In the genomic region with DNA sequence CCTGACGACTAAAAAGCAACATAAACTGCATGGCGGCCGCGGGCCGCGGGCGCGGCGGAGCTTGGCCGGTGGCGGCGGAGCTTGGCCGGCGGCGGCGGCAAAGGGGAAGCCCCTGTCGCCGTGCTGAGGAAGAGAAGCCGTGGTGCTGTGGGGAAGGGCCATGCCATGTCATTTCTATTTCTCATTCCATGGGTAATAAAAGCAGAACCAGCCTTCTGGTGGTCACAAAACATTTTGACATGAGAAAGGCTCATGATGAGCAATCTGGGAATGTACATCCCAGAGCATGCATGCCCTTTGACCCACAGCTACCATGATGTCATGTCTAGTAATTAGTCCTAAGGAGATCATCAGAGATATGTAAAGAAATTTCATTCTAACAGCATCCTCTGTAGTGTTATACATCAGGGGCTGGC, we compare ENCODE assay signal across 8 cellular contexts. TPM values are rescaled to one million over a fixed set of nuclear protein-coding genes. Genes with fewer than 3 reads are reported as not detected.
DNase-seq lines count a peak whose midpoint lies in the region; ATAC-seq and TF ChIP-seq lines count a peak whose summit lies in the region.

No MANE protein-coding gene starts in this region.

- peaks cover 9% of the 10 kb centered on the region for H3K4me1 Mint-ChIP-seq in CD4-positive, alpha-beta T cell (ENCODE audit: low read depth)
- peaks cover 14% of the 10 kb centered on the region for H3K4me1 Mint-ChIP-seq in activated CD4-positive, alpha-beta memory T cell treated with anti-CD3 and anti-CD28 coated beads for 36 hours (ENCODE audit: low read depth)

- no peak for TF ChIP-seq CTCF in CD4-positive, alpha-beta T cell (IDR thresholded peaks at IDR 0.05)
- no peak for TF ChIP-seq CTCF in fibroblast of pulmonary artery (IDR thresholded peaks at IDR 0.05; ENCODE audit: low read length, missing control alignments)

- H3K36me3 Mint-ChIP-seq in CD4-positive, alpha-beta T cell (ENCODE audit: low read depth): no peaks in the 10 kb centered on the region
- H3K36me3 Mint-ChIP-seq in activated CD4-positive, alpha-beta memory T cell treated with anti-CD3 and anti-CD28 coated beads for 36 hours: no peaks in the 10 kb centered on the region

- DNase-seq in CD4-positive, alpha-beta T cell: peak in 3 of 10 experiments; percentile 6 to 8 (median 7)
- DNase-seq in activated CD4-positive, alpha-beta memory T cell treated with anti-CD3 and anti-CD28 coated beads for 36 hours: peak; percentile 58
- DNase-seq in fibroblast of pulmonary artery (ENCODE audit: low read depth) (peak; percentile 51), NCI-H2107 treated with DMSO at 0.1 percent for 48 hours (lab: John Stamatoyannopoulos, UW; ENCODE audit: unreplicated experiment) (no peak), SW 1271 (lab: John Stamatoyannopoulos, UW) (no peak)
- peak; percentile 17 for DNase-seq in stimulated activated CD4-positive, alpha-beta T cell treated with anti-CD3 and anti-CD28 coated beads, Interleukin-12 subunit alpha, Interleukin-12 subunit beta, amount 100 ng/mL, for 4 hours

- H3K9me3 ChIP-seq in CD4-positive, alpha-beta T cell (ENCODE audit: control insufficient read depth, low read length): no peaks in the 10 kb centered on the region

- peak; percentile 74 for ATAC-seq in CD4-positive, alpha-beta T cell (ENCODE audit: poor library complexity)
- ATAC-seq in HG03432 (IDR thresholded peaks at IDR 0.05; ENCODE audit: unreplicated experiment): peak; percentile 70
- ATAC-seq in GM18502 (IDR thresholded peaks at IDR 0.05; ENCODE audit: poor library complexity, unreplicated experiment): no peak

- intact Hi-C loops in CD4-positive, alpha-beta T cell (cut with DNase I, micrococcal nuclease): loop anchor here in 1 of 2 experiments (10.0 kb wide), 1 partner anchor 332 kb away; no protein-coding TSS in a partner anchor
- intact Hi-C loops in activated CD4-positive, alpha-beta memory T cell treated with anti-CD3 and anti-CD28 coated beads for 36 hours (cut with micrococcal nuclease): no loop called here

- H3K4me3 ChIP-seq in fibroblast of pulmonary artery (replicated peaks; ENCODE audit: low read depth, low read length): no peak overlapping the region

- no peaks in the 10 kb centered on the region for H3K9me3 Mint-ChIP-seq in CD4-positive, alpha-beta T cell
- no peaks in the 10 kb centered on the region for H3K9me3 Mint-ChIP-seq in activated CD4-positive, alpha-beta memory T cell treated with anti-CD3 and anti-CD28 coated beads for 36 hours

- H3K27me3 ChIP-seq in CD4-positive, alpha-beta T cell (ENCODE audit: control insufficient read depth, insufficient read depth, low read length): peaks cover 11% of the 10 kb centered on the region

- POLR2A ChIA-PET in CD4-positive, alpha-beta T cell (lab: Charles Lee): no interaction called here
- POLR2A ChIA-PET in activated CD4-positive, alpha-beta memory T cell treated with anti-CD3 and anti-CD28 coated beads for 36 hours (lab: Charles Lee): interaction anchor here (0.6 to 1.0 kb wide), 2 partner anchors 25 to 290 kb away, joined by 4 read pairs; no protein-coding TSS in a partner anchor

- H3K27ac ChIP-seq in CD4-positive, alpha-beta T cell (ENCODE audit: low read depth, low read length): no peak overlapping the region

- peak overlapping the region; percentile 70 for H3K4me3 Mint-ChIP-seq in CD4-positive, alpha-beta T cell
- peak overlapping the region; percentile 66 for H3K4me3 Mint-ChIP-seq in activated CD4-positive, alpha-beta memory T cell treated with anti-CD3 and anti-CD28 coated beads for 36 hours

- CTCF ChIA-PET in CD4-positive, alpha-beta T cell (lab: Charles Lee): no interaction called here
- CTCF ChIA-PET in activated CD4-positive, alpha-beta memory T cell treated with anti-CD3 and anti-CD28 coated beads for 36 hours (lab: Charles Lee): no interaction called here

- peaks cover 63% of the 10 kb centered on the region for H3K27me3 Mint-ChIP-seq in CD4-positive, alpha-beta T cell
- peaks cover 23% of the 10 kb centered on the region for H3K27me3 Mint-ChIP-seq in activated CD4-positive, alpha-beta memory T cell treated with anti-CD3 and anti-CD28 coated beads for 36 hours

- H3K27ac Mint-ChIP-seq in CD4-positive, alpha-beta T cell: no peak overlapping the region
- no peak overlapping the region for H3K27ac Mint-ChIP-seq in activated CD4-positive, alpha-beta memory T cell treated with anti-CD3 and anti-CD28 coated beads for 36 hours

RNA-seq across cellular contexts. Expression of a gene that starts 23.9 kb away (rescaled TPM):
- total RNA-seq in CD4-positive, alpha-beta T cell: 1 to 10 TPM; 9.0 to 9.1 TPM
- total RNA-seq in activated CD4-positive, alpha-beta memory T cell treated with anti-CD3 and anti-CD28 coated beads for 36 hours: 10 to 100 TPM; 28.2 to 29.3 TPM

RNA-seq across cellular contexts. Expression of a gene that starts 47.1 kb away (rescaled TPM):
- total RNA-seq in CD4-positive, alpha-beta T cell: not detected
- total RNA-seq in activated CD4-positive, alpha-beta memory T cell treated with anti-CD3 and anti-CD28 coated beads for 36 hours: not detected

Comparison
In these comparisons a context has a peak if more than half of its experiments do, and no peak if none do; other contexts are left out.
1. DNase-seq: peak in activated CD4-positive, alpha-beta memory T cell treated with anti-CD3 and anti-CD28 coated beads for 36 hours (single experiment), fibroblast of pulmonary artery (single experiment) and stimulated activated CD4-positive, alpha-beta T cell treated with anti-CD3 and anti-CD28 coated beads, Interleukin-12 subunit alpha, Interleukin-12 subunit beta, amount 100 ng/mL, for 4 hours (single experiment); none in NCI-H2107 treated with DMSO at 0.1 percent for 48 hours (single experiment) and SW 1271 (0 of 2).